In genomic region chr10:130456616-130457015, GRCh38 we compare ENCODE assay signal across 10 cellular contexts.
DNase-seq lines count a peak whose midpoint lies in the region; ATAC-seq lines count a peak whose summit lies in the region.
"Had no signal": no experiment of that assay in that cellular context is flagged by ENCODE, and none has a peak within 500 bp of the region (broad histone marks: within the 10 kb centered on the region; RNA-seq: fewer than 3 reads in every experiment).

No MANE protein-coding gene starts in this region.

- peaks cover 8% of the 10 kb centered on the region for H3K9me3 Mint-ChIP-seq in stimulated activated memory B cell treated with anti-CD40 and anti-IgM and Interleukin-4, amounts not matched to agents 10 μg/mL and 1 μg/mL and 100 μg/mL, for 72 hours

- H3K4me1 Mint-ChIP-seq in stimulated activated memory B cell treated with anti-CD40 and anti-IgM and Interleukin-4, amounts not matched to agents 10 μg/mL and 1 μg/mL and 100 μg/mL, for 72 hours: no peaks in the 10 kb centered on the region
- H3K4me1 Mint-ChIP-seq: CD4-positive, CD25-positive, alpha-beta regulatory T cell had no signal

- H3K27ac Mint-ChIP-seq in stimulated activated memory B cell treated with anti-CD40 and anti-IgM and Interleukin-4, amounts not matched to agents 10 μg/mL and 1 μg/mL and 100 μg/mL, for 72 hours: no peak overlapping the region

- no peaks in the 10 kb centered on the region for H3K36me3 Mint-ChIP-seq in stimulated activated memory B cell treated with anti-CD40 and anti-IgM and Interleukin-4, amounts not matched to agents 10 μg/mL and 1 μg/mL and 100 μg/mL, for 72 hours
- H3K36me3 Mint-ChIP-seq: CD4-positive, CD25-positive, alpha-beta regulatory T cell had no signal

- H3K27me3 Mint-ChIP-seq in stimulated activated memory B cell treated with anti-CD40 and anti-IgM and Interleukin-4, amounts not matched to agents 10 μg/mL and 1 μg/mL and 100 μg/mL, for 72 hours: peaks cover 16% of the 10 kb centered on the region
- H3K27me3 Mint-ChIP-seq: CD4-positive, CD25-positive, alpha-beta regulatory T cell had no signal

- no peak overlapping the region for H3K4me3 Mint-ChIP-seq in stimulated activated memory B cell treated with anti-CD40 and anti-IgM and Interleukin-4, amounts not matched to agents 10 μg/mL and 1 μg/mL and 100 μg/mL, for 72 hours
- H3K4me3 Mint-ChIP-seq: CD4-positive, CD25-positive, alpha-beta regulatory T cell had no signal

- DNase-seq in cardiac septum (ENCODE audit: low spot score) (peak; percentile 35), left cardiac atrium (no peak), left lobe of liver (ENCODE audit: low spot score) (peak; percentile 8), NCI-H69 (lab: John Stamatoyannopoulos, UW) (no peak), NCI-H82 treated with DMSO at 0.1 percent for 48 hours (lab: John Stamatoyannopoulos, UW; ENCODE audit: unreplicated experiment) (no peak)
- DNase-seq in stimulated activated CD4-positive, alpha-beta T cell treated with anti-CD3 and anti-CD28 coated beads, Interleukin-1b, Interleukin-23, amount 100 ng/mL, for 48 hours: no peak
- DNase-seq: ACHN; CD4-positive, CD25-positive, alpha-beta regulatory T cell; IMR-90 had no signal

- no peak for ATAC-seq in left cardiac atrium
- ATAC-seq in left lobe of liver: no peak
- ATAC-seq in stimulated activated memory B cell treated with anti-CD40 and anti-IgM and Interleukin-4, amounts not matched to agents 10 μg/mL and 1 μg/mL and 100 μg/mL, for 72 hours: peak; percentile 16

- intact Hi-C loops in cardiac septum (cut with DNase I): no loop called here
- intact Hi-C loops in left cardiac atrium (cut with DNase I): no loop called here

Comparison
In these comparisons a context has a peak if more than half of its experiments do, and no peak if none do; other contexts are left out.
1. DNase-seq: peak in cardiac septum (single experiment) and left lobe of liver (single experiment); none in left cardiac atrium (single experiment), NCI-H69 (single experiment), stimulated activated CD4-positive, alpha-beta T cell treated with anti-CD3 and anti-CD28 coated beads, Interleukin-1b, Interleukin-23, amount 100 ng/mL, for 48 hours (single experiment) and NCI-H82 treated with DMSO at 0.1 percent for 48 hours (single experiment).